1 cellular context compared by ENCODE assay signal in the genomic region with DNA sequence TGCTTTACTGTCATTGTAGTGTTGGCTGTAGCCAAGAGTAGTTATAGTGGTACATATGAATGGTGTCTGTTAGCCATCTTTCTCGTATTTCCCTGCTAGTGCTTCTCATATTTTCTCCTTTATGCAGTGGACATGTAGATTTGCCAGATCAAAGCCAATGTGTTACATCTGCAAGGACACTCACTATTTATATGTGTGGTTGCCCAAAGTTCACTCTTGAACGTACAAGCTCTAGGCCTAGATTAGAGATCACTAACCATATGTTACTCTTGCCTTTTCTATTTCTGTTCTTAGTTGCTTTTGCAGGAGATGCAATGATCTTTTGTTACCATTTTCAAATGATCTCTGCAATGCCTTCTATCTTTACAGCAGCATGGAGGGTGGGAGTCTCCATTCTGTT.
TF ChIP-seq lines count a peak whose summit lies in the region.

No MANE protein-coding gene starts in this region.

TF ChIP-seq in HepG2, 621 proteins besides CTCF, POLR2A, EP300 and RAD21:
- TF ChIP-seq, protein P1, sequence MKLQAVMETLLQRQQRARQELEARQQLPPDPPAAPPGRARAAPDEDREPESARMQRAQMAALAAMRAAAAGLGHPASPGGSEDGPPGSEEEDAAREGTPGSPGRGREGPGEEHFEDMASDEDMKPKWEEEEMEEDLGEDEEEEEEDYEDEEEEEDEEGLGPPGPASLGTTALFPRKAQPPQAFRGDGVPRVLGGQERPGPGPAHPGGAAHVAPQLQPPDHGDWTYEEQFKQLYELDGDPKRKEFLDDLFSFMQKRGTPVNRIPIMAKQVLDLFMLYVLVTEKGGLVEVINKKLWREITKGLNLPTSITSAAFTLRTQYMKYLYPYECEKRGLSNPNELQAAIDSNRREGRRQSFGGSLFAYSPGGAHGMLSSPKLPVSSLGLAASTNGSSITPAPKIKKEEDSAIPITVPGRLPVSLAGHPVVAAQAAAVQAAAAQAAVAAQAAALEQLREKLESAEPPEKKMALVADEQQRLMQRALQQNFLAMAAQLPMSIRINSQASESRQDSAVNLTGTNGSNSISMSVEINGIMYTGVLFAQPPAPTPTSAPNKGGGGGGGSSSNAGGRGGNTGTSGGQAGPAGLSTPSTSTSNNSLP (IDR thresholded peaks at IDR 0.05; ENCODE audit: low read depth, low read length), result 0 out of 2 replicates have a peak, but pooled peaks have one; percentile 9
- TF ChIP-seq, protein P2, sequence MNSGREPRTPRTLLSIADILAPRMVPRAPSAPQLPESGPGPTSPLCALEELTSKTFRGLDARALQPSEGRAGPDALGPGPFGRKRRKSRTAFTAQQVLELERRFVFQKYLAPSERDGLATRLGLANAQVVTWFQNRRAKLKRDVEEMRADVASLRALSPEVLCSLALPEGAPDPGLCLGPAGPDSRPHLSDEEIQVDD (CRISPR knock-in tag; IDR thresholded peaks at IDR 0.05; ENCODE audit: borderline replicate concordance), result no peak
- TF ChIP-seq ZNF746 (CRISPR knock-in tag; IDR thresholded peaks at IDR 0.05) (no peak), XRCC5 (optimal IDR thresholded peaks at IDR 0.05; ENCODE audit: low read length) (no peak), HNF4A (CRISPR knock-in tag; IDR thresholded peaks at IDR 0.05) (0 out of 2 replicates have a peak, but pooled peaks have one; percentile 30), JARID2 (CRISPR knock-in tag; IDR thresholded peaks at IDR 0.05; ENCODE audit: insufficient replicate concordance) (no peak), ZNF891 (CRISPR knock-in tag; IDR thresholded peaks at IDR 0.05) (no peak)
